ENCODE assay signal across 1 cellular context in genomic region chr20:44336086-44336485, GRCh38.
TF ChIP-seq lines count a peak whose summit lies in the region.

No MANE protein-coding gene starts in this region.

TF ChIP-seq in SK-N-SH, 30 proteins besides CTCF, POLR2A, EP300 and RAD21 (continued from another document):
- no peak for TF ChIP-seq REST (IDR thresholded peaks at IDR 0.05; ENCODE audit: low read depth, low read length)
- TF ChIP-seq SMC3 (IDR thresholded peaks at IDR 0.05; ENCODE audit: low read depth, low read length) = no peak
- no peak for TF ChIP-seq GATA2 (CRISPR knock-in tag; IDR thresholded peaks at IDR 0.05)
- TF ChIP-seq CHD2 (IDR thresholded peaks at IDR 0.05; ENCODE audit: low read length, partially characterized antibody) = no peak
